In genomic region chr11:110190885-110191284, GRCh38 we compare ENCODE assay signal across 10 cellular contexts.
"Had no signal": no experiment of that assay in that cellular context is flagged by ENCODE, and none has a peak within 500 bp of the region (broad histone marks: within the 10 kb centered on the region; RNA-seq: fewer than 3 reads in every experiment).

No MANE protein-coding gene starts in this region.

- DNase-seq: GM23248, GOT3, H7, HFFc6, IMR-90, KG1 had no signal

- ATAC-seq: HCT116, K562 had no signal

- H3K4me3 Mint-ChIP-seq: HFFc6 had no signal

- H3K27ac Mint-ChIP-seq: HFFc6 had no signal

- H3K27ac ChIP-seq: GM23248 had no signal

- H3K36me3 ChIP-seq: HAP-1 had no signal

- FAIRE-seq: HTR-8/SVneo, K562 had no signal

- H3K9me3 Mint-ChIP-seq: HFFc6 had no signal

- H2AFZ ChIP-seq: GM23248 had no signal

- H3K9me3 ChIP-seq: HAP-1 had no signal

- H3K4me3 ChIP-seq: GM23248, HAP-1, K562 had no signal
